ENCODE assay signal across 29 cellular contexts in genomic region chr11:36447514-36447913, GRCh38.
A peak's percentile ranks its signal among the peaks of the same experiment; 100 is the strongest.
DNase-seq lines count a peak whose midpoint lies in the region; ATAC-seq and TF ChIP-seq lines count a peak whose summit lies in the region.
"Had no signal": no experiment of that assay in that cellular context is flagged by ENCODE, and none has a peak within 500 bp of the region (broad histone marks: within the 10 kb centered on the region; RNA-seq: fewer than 3 reads in every experiment).

No MANE protein-coding gene starts in this region.

- intact Hi-C loops in left lung (cut with DNase I), result no loop called here

- CTCF ChIA-PET in BJ (lab: Yijun Ruan, JAX), result no interaction called here
- CTCF ChIA-PET in RWPE1 (lab: Yijun Ruan, JAX), result interaction anchor here (0.7 kb wide), 1 partner anchor 182 kb away, joined by 3 read pairs; no protein-coding TSS in a partner anchor

- H3K79me1 ChIP-seq in neuronal stem cell (ENCODE audit: low read depth, low read length), result no peaks in the 10 kb centered on the region

- H3K9me3 ChIP-seq in neuronal stem cell (replicated peaks in 1 of 2; ENCODE audit: control insufficient read depth in 2 of 2, insufficient read depth in 1 of 2, low read depth in 1 of 2, low read length in 2 of 2) (no peaks in the 10 kb centered on the region), left lung (no peaks in the 10 kb centered on the region)
- H3K9me3 ChIP-seq: colonic mucosa, HAP-1, MG63, testis, vagina had no signal

- H3K18ac ChIP-seq in neuronal stem cell (ENCODE audit: low read length), result no peak overlapping the region

- H3K27me3 ChIP-seq in BJ (ENCODE audit: control insufficient read depth, insufficient read depth, low read length) (no peaks in the 10 kb centered on the region), neuronal stem cell (ENCODE audit: control insufficient read depth in 3 of 3, insufficient read depth in 3 of 3, low read depth in 1 of 3, low read length in 3 of 3) (no peaks in the 10 kb centered on the region), left lung (no peaks in the 10 kb centered on the region)
- H3K27me3 ChIP-seq: colonic mucosa, MG63, testis, vagina had no signal

- no peak overlapping the region for H2AFZ ChIP-seq in neuronal stem cell (ENCODE audit: low read length)

- DNase-seq in BJ (ENCODE audit: low read depth) (peak; percentile 29), NCI-H69 (lab: John Stamatoyannopoulos, UW) (peak; percentile 55), fibroblast of gingiva (ENCODE audit: low read depth) (peak; percentile 47), neuronal stem cell (ENCODE audit: low spot score) (peak; percentile 30), RWPE1 (ENCODE audit: low spot score) (no peak), C1 segment of cervical spinal cord (lab: John Stamatoyannopoulos, UW) (no peak), left lung (no peak)
- DNase-seq: ACHN; activated CD4-positive, alpha-beta T cell treated with anti-CD3 and anti-CD28 coated beads, Interleukin-2, amount 10 ng/mL, durations not matched to agents 24 days and 14 days; activated CD8-positive, alpha-beta memory T cell treated with anti-CD3 and anti-CD28 coated beads, Interleukin-2, amount 10 ng/mL, durations not matched to agents 7 days and 5 days; activated naive CD4-positive, alpha-beta T cell treated with anti-CD3 and anti-CD28 coated beads for 36 hours; activated T-cell treated with anti-CD3 and anti-CD28 coated beads, Interleukin-2, amount 50 U/mL, for 72 hours; amniotic stem cell; colonic mucosa; endodermal cell; kidney glomerular epithelial cell; MG63; NCI-H1436; nucleus accumbens; stimulated activated CD4-positive, alpha-beta T cell treated with anti-CD3 and anti-CD28 coated beads, Interleukin-4, amount 100 ng/mL, for 1 hour; stimulated activated naive B cell treated with anti-CD40 and anti-IgM and Interleukin-4, amounts not matched to agents 10 μg/mL and 1 μg/mL and 100 μg/mL, for 72 hours; testis had no signal

- no peak overlapping the region for H2AK5ac ChIP-seq in neuronal stem cell (ENCODE audit: low read depth, low read length)

- TF ChIP-seq CTCF in BJ (IDR thresholded peaks at IDR 0.05; ENCODE audit: insufficient read depth, low read depth, low read length) (no peak), RWPE1 (conservative IDR thresholded peaks at IDR 0.05; ENCODE audit: low read depth) (no peak), left lung (IDR thresholded peaks at IDR 0.05) (no peak)

- POLR2A ChIA-PET in BJ (lab: Charles Lee), result interaction anchor here (1.0 kb wide), 1 partner anchor 40 kb away, joined by 7 read pairs; no protein-coding TSS in a partner anchor
- POLR2A ChIA-PET in RWPE1 (lab: Yijun Ruan, JAX; ENCODE audit: low non-redundant PET), result no interaction called here

- H2BK12ac ChIP-seq in neuronal stem cell (ENCODE audit: low read length), result no peak overlapping the region

- no peak overlapping the region for H3K4ac ChIP-seq in neuronal stem cell (ENCODE audit: low read length)

- H4K91ac ChIP-seq in neuronal stem cell (ENCODE audit: low read depth, low read length, poor library complexity), result no peak overlapping the region

- no peak overlapping the region for H2BK15ac ChIP-seq in neuronal stem cell (ENCODE audit: low read length)

- no peak overlapping the region for H2BK120ac ChIP-seq in neuronal stem cell (ENCODE audit: low read depth, low read length)

- no peak overlapping the region for H3K9ac ChIP-seq in neuronal stem cell (ENCODE audit: low read depth, low read length, poor library complexity)

- no peak overlapping the region for H2BK5ac ChIP-seq in neuronal stem cell (ENCODE audit: low read length)

- H3K4me3 ChIP-seq in BJ (ENCODE audit: low read depth, low read length) (no peak overlapping the region), neuronal stem cell (ENCODE audit: low read length in 2 of 2) (no peak overlapping the region), left lung (no peak overlapping the region)
- H3K4me3 ChIP-seq: colonic mucosa, HAP-1, MG63, smooth muscle cell, testis, vagina had no signal

- no peak overlapping the region for H3K14ac ChIP-seq in neuronal stem cell (ENCODE audit: low read length)

- H3K4me1 ChIP-seq in neuronal stem cell (ENCODE audit: control insufficient read depth in 2 of 2, insufficient read depth in 1 of 2, low read depth in 1 of 2, low read length in 2 of 2) (peaks cover 0 to 30% of the 10 kb centered on the region in 2 donors), left lung (peaks cover 10 to 27% of the 10 kb centered on the region in 2 donors)
- H3K4me1 ChIP-seq: HAP-1 had no signal

- H3K36me3 ChIP-seq in BJ (ENCODE audit: control insufficient read depth, insufficient read depth, low read length) (peaks cover 4% of the 10 kb centered on the region), neuronal stem cell (replicated peaks in 1 of 2; ENCODE audit: control insufficient read depth in 2 of 2, insufficient read depth in 2 of 2, low read length in 2 of 2) (peaks cover 17 to 95% of the 10 kb centered on the region in 2 donors), left lung (peaks cover 0 to 10% of the 10 kb centered on the region in 2 donors)
- H3K36me3 ChIP-seq: colonic mucosa, HAP-1, MG63, vagina had no signal

- ATAC-seq in HG03354 (IDR thresholded peaks at IDR 0.05; ENCODE audit: poor library complexity, severe bottlenecking, unreplicated experiment), result no peak
- ATAC-seq in left lung, result no peak
- ATAC-seq: activated CD8-positive, alpha-beta memory T cell treated with anti-CD3 and anti-CD28 coated beads, Interleukin-2, amount 10 ng/mL, durations not matched to agents 7 days and 5 days; activated T-cell treated with anti-CD3 and anti-CD28 coated beads, Interleukin-2, amount 50 U/mL, for 72 hours; HepG2; SK-N-SH treated with all-trans-retinoic acid at 6 μM for 48 hours; stimulated activated naive B cell treated with anti-CD40 and anti-IgM and Interleukin-4, amounts not matched to agents 10 μg/mL and 1 μg/mL and 100 μg/mL, for 72 hours had no signal

- no peak overlapping the region for H4K8ac ChIP-seq in neuronal stem cell (ENCODE audit: low read depth, low read length)

- no CpG with 5 or more reads among the region's 2 CpGs for WGBS in neuronal stem cell (ENCODE audit: extremely low coverage in 2 of 2, insufficient read length in 2 of 2, insufficient replicate concordance in 1 of 2), 2 donors

- no peak overlapping the region for H3K4me2 ChIP-seq in neuronal stem cell (ENCODE audit: insufficient read depth, low read length, poor library complexity, severe bottlenecking)
- H3K4me2 ChIP-seq: smooth muscle cell had no signal

- H3K27ac ChIP-seq in neuronal stem cell (replicated peaks; ENCODE audit: low read length) (peak overlapping the region; percentile 29), RWPE1 (no peak overlapping the region), left lung (no peak overlapping the region)
- H3K27ac ChIP-seq: colonic mucosa, HL-60, testis, vagina had no signal

- H3K23ac ChIP-seq in neuronal stem cell (ENCODE audit: low read depth, low read length, poor library complexity), result no peak overlapping the region

Comparison
In these comparisons a context has a peak if more than half of its experiments do, and no peak if none do; other contexts are left out.
1. DNase-seq: peak in BJ (single experiment), NCI-H69 (single experiment), fibroblast of gingiva (single experiment) and neuronal stem cell (single experiment); none in RWPE1 (single experiment), C1 segment of cervical spinal cord (0 of 14) and left lung (0 of 2).